ENCODE assay signal across 1 cellular context in the genomic region with DNA sequence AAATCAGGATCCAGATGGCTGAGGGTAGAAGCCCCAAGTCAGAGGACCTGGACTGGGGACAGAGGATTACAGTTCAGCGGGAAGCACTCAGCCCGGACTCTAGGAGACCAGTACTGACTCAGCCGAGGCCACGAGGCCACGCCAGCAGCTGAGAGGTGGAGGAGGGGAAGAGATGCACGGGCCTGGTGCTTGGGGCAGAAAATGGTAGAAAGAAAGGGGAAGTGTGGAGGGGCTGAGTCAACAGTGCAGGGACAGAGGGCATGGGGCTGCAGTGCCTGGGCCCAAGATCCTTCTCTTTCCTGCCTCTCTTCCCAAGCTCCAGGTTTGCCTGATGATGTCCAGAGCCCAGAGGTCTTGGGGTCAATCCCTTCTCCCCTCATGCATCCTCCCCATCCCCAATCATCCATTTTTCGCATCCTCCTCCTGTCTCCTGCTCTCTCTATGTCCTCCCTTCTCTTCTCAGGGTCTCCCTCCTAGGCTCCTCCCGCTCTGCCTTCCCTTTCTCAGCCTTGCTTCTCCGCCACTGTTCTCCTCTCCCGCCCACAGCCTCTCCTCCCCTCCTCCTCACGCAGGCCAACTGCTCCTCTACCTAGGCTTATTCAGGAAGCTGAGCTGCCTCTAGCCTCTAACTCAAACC.
TF ChIP-seq lines count a peak whose summit lies in the region.

No MANE protein-coding gene starts in this region.

TF ChIP-seq in H1, 55 proteins besides CTCF, POLR2A, EP300 and RAD21:
- no peak for TF ChIP-seq RXRA (IDR thresholded peaks at IDR 0.05; ENCODE audit: insufficient read depth, low read depth, low read length)
- TF ChIP-seq, protein P1, sequence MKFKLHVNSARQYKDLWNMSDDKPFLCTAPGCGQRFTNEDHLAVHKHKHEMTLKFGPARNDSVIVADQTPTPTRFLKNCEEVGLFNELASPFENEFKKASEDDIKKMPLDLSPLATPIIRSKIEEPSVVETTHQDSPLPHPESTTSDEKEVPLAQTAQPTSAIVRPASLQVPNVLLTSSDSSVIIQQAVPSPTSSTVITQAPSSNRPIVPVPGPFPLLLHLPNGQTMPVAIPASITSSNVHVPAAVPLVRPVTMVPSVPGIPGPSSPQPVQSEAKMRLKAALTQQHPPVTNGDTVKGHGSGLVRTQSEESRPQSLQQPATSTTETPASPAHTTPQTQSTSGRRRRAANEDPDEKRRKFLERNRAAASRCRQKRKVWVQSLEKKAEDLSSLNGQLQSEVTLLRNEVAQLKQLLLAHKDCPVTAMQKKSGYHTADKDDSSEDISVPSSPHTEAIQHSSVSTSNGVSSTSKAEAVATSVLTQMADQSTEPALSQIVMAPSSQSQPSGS (IDR thresholded peaks at IDR 0.05; ENCODE audit: low read length), result no peak
- TF ChIP-seq SIN3A (conservative IDR thresholded peaks at IDR 0.05 in 1 of 2, IDR thresholded peaks at IDR 0.05 in 1 of 2; ENCODE audit: low read depth in 1 of 2, low read length in 2 of 2), result no peak
- no peak for TF ChIP-seq JUND (IDR thresholded peaks at IDR 0.05; ENCODE audit: low read length)
- TF ChIP-seq GABPA (IDR thresholded peaks at IDR 0.05; ENCODE audit: borderline replicate concordance, insufficient read depth, low read length), result no peak
- no peak for TF ChIP-seq JUN (IDR thresholded peaks at IDR 0.05; ENCODE audit: low read depth, low read length)
- no peak for TF ChIP-seq EGR1 (IDR thresholded peaks at IDR 0.05; ENCODE audit: borderline replicate concordance, low read depth, low read length)
- no peak for TF ChIP-seq SP4 (IDR thresholded peaks at IDR 0.05; ENCODE audit: low read length)
- TF ChIP-seq POU5F1 (IDR thresholded peaks at IDR 0.05; ENCODE audit: low read depth, low read length), result no peak
- no peak for TF ChIP-seq TCF12 (IDR thresholded peaks at IDR 0.05; ENCODE audit: low read depth, low read length)
- TF ChIP-seq CEBPB (IDR thresholded peaks at IDR 0.05; ENCODE audit: low read depth, low read length), result no peak
- TF ChIP-seq GTF2F1 (IDR thresholded peaks at IDR 0.05; ENCODE audit: borderline replicate concordance, low read depth, low read length), result no peak
- no peak for TF ChIP-seq CHD2 (IDR thresholded peaks at IDR 0.05; ENCODE audit: low read length)
- no peak for TF ChIP-seq RNF2 (IDR thresholded peaks at IDR 0.05; ENCODE audit: borderline replicate concordance, low read depth, low read length, missing control alignments, poor library complexity, severe bottlenecking)
TF ChIP-seq in H1: peak in this region for 0.
